In the genomic region with DNA sequence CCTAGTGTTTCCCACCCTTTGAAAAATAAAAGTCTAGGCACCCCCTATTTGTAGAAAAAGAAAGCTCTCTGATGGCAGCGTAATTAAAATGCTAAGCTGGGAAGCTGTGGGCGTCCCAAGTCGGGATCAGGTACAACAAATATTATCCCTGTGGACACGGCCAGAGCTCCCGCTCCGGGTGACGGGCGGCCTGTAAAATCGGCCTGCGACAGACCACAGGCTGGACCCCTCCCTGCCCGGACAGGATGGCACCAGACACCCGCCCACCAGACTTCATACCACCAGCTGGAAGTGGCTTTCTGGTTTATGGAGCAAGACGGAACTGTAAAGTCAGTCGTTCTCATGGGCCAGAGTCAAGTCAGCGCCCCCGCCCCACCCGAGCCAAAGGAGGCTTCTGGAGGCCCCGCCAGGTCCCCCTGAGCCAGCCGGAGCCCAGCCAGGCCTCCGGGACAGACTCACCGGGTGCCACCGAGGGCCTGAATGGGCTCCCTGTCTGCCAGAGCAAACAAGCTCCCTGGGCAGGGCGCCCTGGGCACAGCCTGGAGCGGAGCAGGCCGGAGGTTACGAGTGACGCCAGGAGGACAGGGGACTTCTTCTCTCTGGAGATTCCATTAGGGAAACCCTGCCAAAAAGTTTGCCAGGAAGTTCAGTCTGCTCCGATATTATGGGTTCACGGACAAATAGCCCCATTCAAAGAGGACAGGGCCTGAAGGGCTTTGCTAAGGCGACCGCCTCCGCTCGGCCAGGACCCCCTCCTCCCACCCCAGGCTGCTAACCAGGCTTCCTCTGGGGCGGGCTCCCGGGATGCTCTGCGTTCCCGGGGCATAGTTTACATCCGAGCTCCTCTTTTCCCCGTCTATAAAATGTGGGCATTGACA, we compare ENCODE assay signal across 14 cellular contexts.
DNase-seq lines count a peak whose midpoint lies in the region; ATAC-seq, FAIRE-seq and TF ChIP-seq lines count a peak whose summit lies in the region.
"Had no signal": no experiment of that assay in that cellular context is flagged by ENCODE, and none has a peak within 500 bp of the region (broad histone marks: within the 10 kb centered on the region; RNA-seq: fewer than 3 reads in every experiment).

No MANE protein-coding gene starts in this region.

- no peak for FAIRE-seq in frontal cortex (lab: Jason Lieb, UNC)
- FAIRE-seq: endometrium, HTR-8/SVneo had no signal

- H2AFZ ChIP-seq in smooth muscle cell (ENCODE audit: low read depth), result no peak overlapping the region

- H3K4me1 ChIP-seq in Peyer's patch (peaks cover 0 to 6% (median 0%) of the 10 kb centered on the region in 4 donors), smooth muscle cell (ENCODE audit: low read depth) (peaks cover 22% of the 10 kb centered on the region)

- TF ChIP-seq POLR2A in Peyer's patch (IDR thresholded peaks at IDR 0.05), result no peak

- H3K36me3 ChIP-seq in Peyer's patch (no peaks in the 10 kb centered on the region), smooth muscle cell (ENCODE audit: low read depth) (no peaks in the 10 kb centered on the region)

- ATAC-seq in HG03457 (IDR thresholded peaks at IDR 0.05; ENCODE audit: unreplicated experiment) (no peak), GM18517 (IDR thresholded peaks at IDR 0.05; ENCODE audit: unreplicated experiment) (no peak)

- no peaks in the 10 kb centered on the region for H4K20me1 ChIP-seq in smooth muscle cell (ENCODE audit: low read depth)

- DNase-seq in Peyer's patch, result no peak
- peak; percentile 47 to 65 for DNase-seq in frontal cortex (ENCODE audit: low spot score in 2 of 2)
- DNase-seq in mucosa of gallbladder (ENCODE audit: low spot score), result peak; percentile 28
- no peak for DNase-seq in smooth muscle cell (lab: John Stamatoyannopoulos, UW; ENCODE audit: unreplicated experiment)
- no peak for DNase-seq in KG1 (lab: John Stamatoyannopoulos, UW)
- no peak for DNase-seq in stimulated activated naive CD4-positive, alpha-beta T cell (lab: John Stamatoyannopoulos, UW)
- DNase-seq: CD4-positive, alpha-beta T cell; NCI-H2171 treated with DMSO at 0.1 percent for 48 hours; RPMI8226; stimulated activated naive B cell treated with anti-CD40 and anti-IgM and Interleukin-4, amounts not matched to agents 10 μg/mL and 1 μg/mL and 100 μg/mL, for 72 hours had no signal

- peak overlapping the region; percentile 32 for H3K9ac ChIP-seq in smooth muscle cell (ENCODE audit: low read depth)

- H3K4me3 ChIP-seq in Peyer's patch (no peak overlapping the region), smooth muscle cell (no peak overlapping the region)

- no peaks in the 10 kb centered on the region for H3F3A ChIP-seq in smooth muscle cell (ENCODE audit: low read depth)

- no peak for TF ChIP-seq CTCF in Peyer's patch (IDR thresholded peaks at IDR 0.05)
- no peak for TF ChIP-seq CTCF in smooth muscle cell (IDR thresholded peaks at IDR 0.05; ENCODE audit: borderline replicate concordance, insufficient read depth, poor library complexity, severe bottlenecking)

- H3K27me3 ChIP-seq in Peyer's patch (no peaks in the 10 kb centered on the region), smooth muscle cell (ENCODE audit: low read depth) (no peaks in the 10 kb centered on the region)

- peak overlapping the region; percentile 73 for H3K4me2 ChIP-seq in smooth muscle cell

- WGBS in smooth muscle cell (ENCODE audit: low lambda C conversion rate), result 76% methylated on average over 39 of the region's 39 CpGs

- H3K27ac ChIP-seq in Peyer's patch, result peak overlapping the region; percentile 19 to 84 (median 48)
- H3K27ac ChIP-seq in smooth muscle cell (ENCODE audit: low read depth), result no peak overlapping the region

- no peaks in the 10 kb centered on the region for H3K79me2 ChIP-seq in smooth muscle cell (ENCODE audit: low read depth)

- H3K9me3 ChIP-seq in Peyer's patch (no peaks in the 10 kb centered on the region), smooth muscle cell (replicated peaks; ENCODE audit: low read depth) (no peaks in the 10 kb centered on the region)

Comparison
In these comparisons a context has a peak if more than half of its experiments do, and no peak if none do; other contexts are left out.
1. DNase-seq: peak in frontal cortex (2 of 2) and mucosa of gallbladder (single experiment); none in Peyer's patch (0 of 3), smooth muscle cell (single experiment), KG1 (single experiment) and stimulated activated naive CD4-positive, alpha-beta T cell (0 of 6).